9 cellular contexts compared by ENCODE assay signal in the genomic region with DNA sequence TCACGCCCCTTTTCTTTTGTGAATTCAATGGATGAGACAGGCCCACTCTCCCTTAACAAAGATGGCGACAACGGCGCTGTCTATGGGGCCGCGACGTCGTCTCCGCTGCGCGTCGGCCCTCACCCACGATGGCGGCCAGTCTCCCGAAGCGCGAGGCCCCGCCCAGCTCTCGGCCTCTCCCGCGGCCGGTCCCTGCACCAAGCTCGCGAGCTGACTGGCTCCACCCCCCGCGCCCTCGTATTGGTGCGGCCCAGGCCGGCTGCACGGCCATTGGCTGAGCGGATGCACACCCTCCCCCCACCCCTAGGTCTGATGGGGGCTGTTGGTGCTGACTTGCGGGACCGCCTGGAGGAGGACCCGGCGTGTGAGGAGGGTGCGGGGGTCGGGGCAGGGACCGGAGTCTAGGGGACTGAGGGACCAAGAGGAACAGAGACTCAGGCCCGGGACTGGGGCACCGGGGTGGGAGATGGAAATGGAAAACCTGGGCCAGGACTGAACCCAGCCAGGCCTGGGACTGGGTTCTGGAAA. TPM values are rescaled to one million over a fixed set of nuclear protein-coding genes. Genes with fewer than 3 reads are reported as not detected.
A peak's percentile ranks its signal among the peaks of the same experiment; 100 is the strongest.
DNase-seq lines count a peak whose midpoint lies in the region; ATAC-seq and TF ChIP-seq lines count a peak whose summit lies in the region.
"Had no signal": no experiment of that assay in that cellular context is flagged by ENCODE, and none has a peak within 500 bp of the region (broad histone marks: within the 10 kb centered on the region; RNA-seq: fewer than 3 reads in every experiment).

No MANE protein-coding gene starts in this region.

- H3K4me1 ChIP-seq in neural progenitor cell (peaks cover 11% of the 10 kb centered on the region), stomach (peaks cover 23 to 81% (median 60%) of the 10 kb centered on the region in 4 donors)

- H3K4me2 ChIP-seq in neural progenitor cell = peak overlapping the region; percentile 93

- no peak overlapping the region for H2AFZ ChIP-seq in neural progenitor cell (replicated peaks)

- H3F3A ChIP-seq in neural progenitor cell (ENCODE audit: low read depth) = peaks cover 28% of the 10 kb centered on the region

- intact Hi-C loops in stomach (cut with DNase I; ENCODE audit: low total_unique reads) = no loop called here

- H3K9ac ChIP-seq in neural progenitor cell = peak overlapping the region; percentile 82

- H3K4me1 Mint-ChIP-seq in neural progenitor cell = peaks cover 40% of the 10 kb centered on the region

- peaks cover 37% of the 10 kb centered on the region; the same call in 1 of the 2 replicates for H3K36me3 ChIP-seq in KOPT-K1 (ENCODE audit: insufficient read depth, low read length)
- no peaks in the 10 kb centered on the region for H3K36me3 ChIP-seq in neural progenitor cell
- peaks cover 0 to 32% (median 11%) of the 10 kb centered on the region in 4 donors for H3K36me3 ChIP-seq in stomach

- 0 to 1% (median 1%) methylated on average over 17 to 40 of the region's 40 CpGs for WGBS in stomach, 5 donors

- no peak for TF ChIP-seq EP300 in stomach (IDR thresholded peaks at IDR 0.05)

- H3K27ac Mint-ChIP-seq in neural progenitor cell = peak overlapping the region; percentile 85

- H3K27ac ChIP-seq in KOPT-K1 (ENCODE audit: low read depth, low read length, poor library complexity, severe bottlenecking) (peak overlapping the region; percentile 59), neural progenitor cell (peak overlapping the region; percentile 92), stomach (peak overlapping the region; percentile 85 to 93 (median 89))

- peak; percentile 47 for ATAC-seq in GM21515 (IDR thresholded peaks at IDR 0.05; ENCODE audit: unreplicated experiment)

- TF ChIP-seq POLR2A in stomach (IDR thresholded peaks at IDR 0.05) = no peak

- H3K4me3 ChIP-seq in foreskin fibroblast (ENCODE audit: low read depth in 1 of 2, low read length in 2 of 2) (peak overlapping the region; percentile 55 to 64), neural progenitor cell (peak overlapping the region; percentile 79), stomach (peak overlapping the region; percentile 47 to 60 (median 48))

- peak; percentile 93 for DNase-seq in COLO829 (ENCODE audit: low spot score)
- DNase-seq in SHP77 (lab: John Stamatoyannopoulos, UW) = peak; percentile 94 to 99
- DNase-seq in activated naive CD4-positive, alpha-beta T cell treated with Interleukin-2 at 50 U/mL for 16 hours = peak; percentile 98
- peak; percentile 98 to 99 for DNase-seq in foreskin fibroblast
- DNase-seq in neural progenitor cell (ENCODE audit: low spot score) = peak; percentile 100
- peak; percentile 99 for DNase-seq in stomach

- H3K9me3 ChIP-seq in KOPT-K1 (ENCODE audit: insufficient read depth, low read length, poor library complexity, severe bottlenecking) (no peaks in the 10 kb centered on the region), neural progenitor cell (ENCODE audit: low read depth) (no peaks in the 10 kb centered on the region), stomach (no peaks in the 10 kb centered on the region)

- peak overlapping the region; percentile 84 for H3K4me3 Mint-ChIP-seq in neural progenitor cell

- H3K27me3 ChIP-seq in neural progenitor cell (no peaks in the 10 kb centered on the region), stomach (no peaks in the 10 kb centered on the region)

- TF ChIP-seq CTCF in foreskin fibroblast (IDR thresholded peaks at IDR 0.05; ENCODE audit: low read depth, low read length) (no peak), neural progenitor cell (IDR thresholded peaks at IDR 0.05) (no peak), stomach (IDR thresholded peaks at IDR 0.05) (no peak)

- no peaks in the 10 kb centered on the region for H3K36me3 Mint-ChIP-seq in neural progenitor cell

- H3K9me3 Mint-ChIP-seq in neural progenitor cell = no peaks in the 10 kb centered on the region

- H4K20me1 ChIP-seq in neural progenitor cell (ENCODE audit: low read depth) = peaks cover 18% of the 10 kb centered on the region

- peaks cover 41% of the 10 kb centered on the region for H3K79me2 ChIP-seq in neural progenitor cell (ENCODE audit: low read depth)

- no peaks in the 10 kb centered on the region for H3K27me3 Mint-ChIP-seq in neural progenitor cell (ENCODE audit: insufficient read depth, low read depth)

RNA-seq across cellular contexts. Expression of a gene that starts 4.8 kb away (rescaled TPM):
- total RNA-seq in neural progenitor cell (ENCODE audit: low replicate concordance) (7.2 and 46.1 TPM in 2 replicates), stomach (100 to 1,000 TPM in 1 of 5 donors, 10 to 100 TPM in 4; 10.6 to 156 (median 19.2) TPM)
- polyA plus RNA-seq in stomach = 10 to 100 TPM in 2 of 3 donors, 1 to 10 TPM in 1; 9.4 to 20.5 (median 19.9) TPM

RNA-seq across cellular contexts. Expression of a gene that starts 5.2 kb away (rescaled TPM):
- 1,962 and 2,391 TPM in 2 replicates for total RNA-seq in neural progenitor cell (ENCODE audit: low replicate concordance)
- total RNA-seq in stomach = 1,000 to 10,000 TPM; 1,272 to 3,316 (median 1,768) TPM
- polyA plus RNA-seq in stomach = 1,000 to 10,000 TPM; 2,771 to 3,739 (median 3,620) TPM

RNA-seq across cellular contexts. Expression of a gene that starts 9.3 kb away (rescaled TPM):
- 0.06 and 2.6 TPM in 2 replicates for total RNA-seq in neural progenitor cell (ENCODE audit: low replicate concordance)
- total RNA-seq in stomach = 100 to 1,000 TPM in 2 of 5 donors, 10 to 100 TPM in 3; 17.5 to 275 (median 56.0) TPM
- polyA plus RNA-seq in stomach = 10 to 100 TPM; 13.3 to 62.5 (median 15.4) TPM
- total RNA-seq: subcutaneous adipose tissue had no signal

RNA-seq across cellular contexts. Expression of a gene that starts 13.0 kb away (rescaled TPM):
- total RNA-seq in neural progenitor cell (ENCODE audit: low replicate concordance) = 7.4 and 10.3 TPM in 2 replicates
- total RNA-seq in stomach = 10 to 100 TPM in 1 of 5 donors, 1 to 10 TPM in 3, not detected in 1; 7.2 to 21.7 (median 9.7) TPM
- 10 to 100 TPM in 1 of 3 donors, 1 to 10 TPM in 2; 4.2 to 29.0 (median 9.2) TPM for polyA plus RNA-seq in stomach

RNA-seq across cellular contexts. Expression of a gene that starts 17.6 kb away (rescaled TPM):
- not detected in 2 replicates for total RNA-seq in neural progenitor cell (ENCODE audit: low replicate concordance)
- total RNA-seq in stomach = not detected
- not detected for polyA plus RNA-seq in stomach
- total RNA-seq: subcutaneous adipose tissue had no signal

Comparison
In these comparisons a context has a peak if more than half of its experiments do, and no peak if none do; other contexts are left out.
1. Peak in every context shown above with its lines: DNase-seq, ATAC-seq, H3K4me3 ChIP-seq and H3K27ac ChIP-seq.